ENCODE assay signal across 12 cellular contexts in genomic region chr2:64312622-64312948, GRCh38.
DNase-seq lines count a peak whose midpoint lies in the region; ATAC-seq and TF ChIP-seq lines count a peak whose summit lies in the region.
"Had no signal": no experiment of that assay in that cellular context is flagged by ENCODE, and none has a peak within 500 bp of the region (broad histone marks: within the 10 kb centered on the region; RNA-seq: fewer than 3 reads in every experiment).

No MANE protein-coding gene starts in this region.

- H2AFZ ChIP-seq in OCI-LY7 (ENCODE audit: low read length): peak overlapping the region; percentile 50; the same call in 1 of the 2 replicates

- peaks cover 15% of the 10 kb centered on the region for H3K4me1 ChIP-seq in OCI-LY7 (ENCODE audit: insufficient read depth, low read length, poor library complexity, severe bottlenecking)
- H3K4me1 ChIP-seq in thymus (ENCODE audit: control insufficient read depth, insufficient read depth, low read length): peaks cover 9% of the 10 kb centered on the region
- no peaks in the 10 kb centered on the region for H3K4me1 ChIP-seq in Peyer's patch

- H3K27me3 Mint-ChIP-seq in nephron progenitor cell (ENCODE audit: low read depth, poor library complexity): no peaks in the 10 kb centered on the region
- H3K27me3 Mint-ChIP-seq: CD4-positive, alpha-beta T cell had no signal

- POLR2A ChIA-PET in OCI-LY7 (lab: Charles Lee): interaction anchor here (0.6 to 1.2 kb wide), 4 partner anchors 100 to 267 kb away, joined by 3 to 4 read pairs (median 3); no protein-coding TSS in a partner anchor

- H3K36me3 ChIP-seq in OCI-LY7 (ENCODE audit: insufficient read depth, low read length) (no peaks in the 10 kb centered on the region), thymus (ENCODE audit: control insufficient read depth, insufficient read depth) (no peaks in the 10 kb centered on the region), Peyer's patch (no peaks in the 10 kb centered on the region)
- H3K36me3 ChIP-seq: esophagus muscularis mucosa, neutrophil had no signal

- H3K27ac Mint-ChIP-seq in nephron progenitor cell: peak overlapping the region; percentile 1
- H3K27ac Mint-ChIP-seq: activated naive CD8-positive, alpha-beta T cell treated with anti-CD3 and anti-CD28 coated beads, Interleukin-2, amount 10 ng/mL, durations not matched to agents 7 days and 5 days; CD4-positive, alpha-beta T cell had no signal

- no peak overlapping the region for H3K27ac ChIP-seq in OCI-LY7 (ENCODE audit: low read depth, low read length, poor library complexity, severe bottlenecking)
- peak overlapping the region; percentile 67 for H3K27ac ChIP-seq in caudate nucleus (ENCODE audit: low read depth, low read length)
- H3K27ac ChIP-seq in thymus (ENCODE audit: low read depth): peak overlapping the region; percentile 20
- H3K27ac ChIP-seq in Peyer's patch: no peak overlapping the region
- H3K27ac ChIP-seq: neutrophil had no signal

- ATAC-seq in GM21367 (IDR thresholded peaks at IDR 0.05; ENCODE audit: unreplicated experiment): no peak

- no TSS peak for BruUV-seq in OCI-LY7 (replicated peaks; lab: Mats Ljungman, UMichigan)

- intact Hi-C loops in OCI-LY7 (cut with micrococcal nuclease; ENCODE audit: unreplicated experiment): no loop called here

- no peaks in the 10 kb centered on the region for H3K36me3 Mint-ChIP-seq in nephron progenitor cell (ENCODE audit: low read depth)
- H3K36me3 Mint-ChIP-seq: activated naive CD8-positive, alpha-beta T cell treated with anti-CD3 and anti-CD28 coated beads, Interleukin-2, amount 10 ng/mL, durations not matched to agents 7 days and 5 days had no signal

- no peaks in the 10 kb centered on the region for H4K20me1 ChIP-seq in OCI-LY7 (ENCODE audit: insufficient read depth, low read length)

- TF ChIP-seq CTCF in OCI-LY7 (conservative IDR thresholded peaks at IDR 0.05; ENCODE audit: low read length): 0 out of 2 replicates have a peak, but pooled peaks have one; percentile 4
- TF ChIP-seq CTCF in nephron progenitor cell (IDR thresholded peaks at IDR 0.05): no peak
- TF ChIP-seq CTCF in Peyer's patch (IDR thresholded peaks at IDR 0.05): no peak

- no peaks in the 10 kb centered on the region for H3K79me2 ChIP-seq in OCI-LY7 (ENCODE audit: insufficient read depth, low read depth, low read length)

- no peak for TF ChIP-seq POLR2A in Peyer's patch (IDR thresholded peaks at IDR 0.05)

- H3K4me1 Mint-ChIP-seq in nephron progenitor cell: peaks cover 42% of the 10 kb centered on the region

- H3K4me2 ChIP-seq in OCI-LY7 (ENCODE audit: low read length): no peak overlapping the region; the same call in 1 of the 2 replicates

- no peaks in the 10 kb centered on the region for H3K9me2 ChIP-seq in OCI-LY7 (ENCODE audit: insufficient read depth, low read length)

- H3K4me3 ChIP-seq in OCI-LY7 (ENCODE audit: low read depth, low read length, poor library complexity, severe bottlenecking) (no peak overlapping the region), thymus (ENCODE audit: low read length) (no peak overlapping the region), Peyer's patch (no peak overlapping the region)

- no peak overlapping the region for H3K4me3 Mint-ChIP-seq in nephron progenitor cell
- H3K4me3 Mint-ChIP-seq: activated naive CD8-positive, alpha-beta T cell treated with anti-CD3 and anti-CD28 coated beads, Interleukin-2, amount 10 ng/mL, durations not matched to agents 7 days and 5 days; CD4-positive, alpha-beta T cell had no signal

- no peaks in the 10 kb centered on the region for H3K27me3 ChIP-seq in thymus (ENCODE audit: control insufficient read depth, insufficient read depth)
- H3K27me3 ChIP-seq in Peyer's patch: no peaks in the 10 kb centered on the region
- H3K27me3 ChIP-seq: esophagus muscularis mucosa, neutrophil had no signal

- CTCF ChIA-PET in OCI-LY7 (lab: Charles Lee; ENCODE audit: unreplicated experiment): interaction anchor here (1.3 to 1.5 kb wide), 2 partner anchors 15 to 18 kb away, joined by 3 read pairs; no protein-coding TSS in a partner anchor

- H3K9me3 ChIP-seq in OCI-LY7 (ENCODE audit: low read length) (no peaks in the 10 kb centered on the region), thymus (ENCODE audit: control insufficient read depth) (no peaks in the 10 kb centered on the region), Peyer's patch (no peaks in the 10 kb centered on the region)
- H3K9me3 ChIP-seq: esophagus muscularis mucosa, neutrophil had no signal

- 92% methylated on average over 5 of the region's 5 CpGs for WGBS in thymus

- H3K9me3 Mint-ChIP-seq in nephron progenitor cell: no peaks in the 10 kb centered on the region
- H3K9me3 Mint-ChIP-seq: activated naive CD8-positive, alpha-beta T cell treated with anti-CD3 and anti-CD28 coated beads, Interleukin-2, amount 10 ng/mL, durations not matched to agents 7 days and 5 days; CD4-positive, alpha-beta T cell had no signal

- DNase-seq in OCI-LY7 (ENCODE audit: low spot score) (no peak), caudate nucleus (lab: John Stamatoyannopoulos, UW) (no peak), nephron progenitor cell (no peak), NCI-H1694 (lab: John Stamatoyannopoulos, UW) (no peak), Peyer's patch (no peak)
- DNase-seq: activated CD4-positive, CD25-positive, alpha-beta regulatory T cell; activated naive CD8-positive, alpha-beta T cell treated with anti-CD3 and anti-CD28 coated beads, Interleukin-2, amount 10 ng/mL, durations not matched to agents 7 days and 5 days; CD4-positive, alpha-beta T cell had no signal

Comparison
In these comparisons a context has a peak if more than half of its experiments do, and no peak if none do; other contexts are left out.
1. H3K27ac ChIP-seq: peak in caudate nucleus (single experiment) and thymus (single experiment); none in OCI-LY7 (single experiment) and Peyer's patch (0 of 4).